In genomic region chr9:99057665-99058625, GRCh38 we compare ENCODE assay signal across 8 cellular contexts. TPM values are rescaled to one million over a fixed set of nuclear protein-coding genes. Genes with fewer than 3 reads are reported as not detected.
A peak's percentile ranks its signal among the peaks of the same experiment; 100 is the strongest.
DNase-seq lines count a peak whose midpoint lies in the region; ATAC-seq lines count a peak whose summit lies in the region.

No MANE protein-coding gene starts in this region.

- peak overlapping the region; percentile 73 for H3K4me3 Mint-ChIP-seq in activated T-helper 17 cell treated with anti-CD3 and anti-CD28 coated beads, Interleukin-2, amount 50 U/mL, for 72 hours

- no peaks in the 10 kb centered on the region for H3K9me3 Mint-ChIP-seq in activated T-helper 17 cell treated with anti-CD3 and anti-CD28 coated beads, Interleukin-2, amount 50 U/mL, for 72 hours

- peak overlapping the region; percentile 55 for H3K27ac Mint-ChIP-seq in activated T-helper 17 cell treated with anti-CD3 and anti-CD28 coated beads, Interleukin-2, amount 50 U/mL, for 72 hours

- ATAC-seq in GM18499 (IDR thresholded peaks at IDR 0.05; ENCODE audit: insufficient read depth, unreplicated experiment) (peak; percentile 66), HG02798 (IDR thresholded peaks at IDR 0.05; ENCODE audit: poor library complexity, unreplicated experiment) (peak; percentile 82)
- ATAC-seq in activated T-helper 17 cell treated with anti-CD3 and anti-CD28 coated beads, Interleukin-2, amount 50 U/mL, for 72 hours (replicated peaks): peak; percentile 70

- H3K4me1 Mint-ChIP-seq in activated T-helper 17 cell treated with anti-CD3 and anti-CD28 coated beads, Interleukin-2, amount 50 U/mL, for 72 hours: peaks cover 53% of the 10 kb centered on the region

- DNase-seq in OCI-M1 (lab: John Stamatoyannopoulos, UW): peak; percentile 95
- peak; percentile 56 for DNase-seq in inferior parietal cortex (ENCODE audit: extremely low spot score)
- peak; percentile 49 for DNase-seq in stimulated activated CD8-positive, alpha-beta memory T cell treated with anti-CD3 and anti-CD28 coated beads, Interleukin-12 subunit alpha, Interleukin-12 subunit beta, amount 100 ng/mL, for 4 hours (ENCODE audit: low read depth)
- no peak for DNase-seq in NCI-H1436 (lab: John Stamatoyannopoulos, UW)
- no peak for DNase-seq in NCI-H2107 treated with DMSO at 0.1 percent for 48 hours (lab: John Stamatoyannopoulos, UW; ENCODE audit: unreplicated experiment)

- H3K27me3 Mint-ChIP-seq in activated T-helper 17 cell treated with anti-CD3 and anti-CD28 coated beads, Interleukin-2, amount 50 U/mL, for 72 hours: no peaks in the 10 kb centered on the region

- H3K36me3 Mint-ChIP-seq in activated T-helper 17 cell treated with anti-CD3 and anti-CD28 coated beads, Interleukin-2, amount 50 U/mL, for 72 hours (ENCODE audit: low read depth): no peaks in the 10 kb centered on the region

RNA-seq across cellular contexts. Expression of gene TGFBR1, which starts 47.0 kb away (rescaled TPM):
- 10 to 100 TPM; 56.0 to 56.3 TPM for total RNA-seq in activated T-helper 17 cell treated with anti-CD3 and anti-CD28 coated beads, Interleukin-2, amount 50 U/mL, for 72 hours

Comparison
In these comparisons a context has a peak if more than half of its experiments do, and no peak if none do; other contexts are left out.
1. DNase-seq: peak in OCI-M1 (single experiment), inferior parietal cortex (single experiment) and stimulated activated CD8-positive, alpha-beta memory T cell treated with anti-CD3 and anti-CD28 coated beads, Interleukin-12 subunit alpha, Interleukin-12 subunit beta, amount 100 ng/mL, for 4 hours (single experiment); none in NCI-H1436 (single experiment) and NCI-H2107 treated with DMSO at 0.1 percent for 48 hours (single experiment).
2. Peak in every context shown above with its lines, with median percentiles within 50 percentile points of each other: ATAC-seq.